Comparison of ENCODE assay signal across 8 cellular contexts in genomic region chr15:89549138-89549537, GRCh38. TPM values are rescaled to one million over a fixed set of nuclear protein-coding genes. Genes with fewer than 3 reads are reported as not detected.
"Had no signal": no experiment of that assay in that cellular context is flagged by ENCODE, and none has a peak within 500 bp of the region (broad histone marks: within the 10 kb centered on the region; RNA-seq: fewer than 3 reads in every experiment).

No MANE protein-coding gene starts in this region.

RNA-seq across cellular contexts. Expression of gene RHCG, which starts 52.8 kb away (rescaled TPM):
- total RNA-seq: OCI-LY7, Peyer's patch, Right ventricle myocardium inferior, Right ventricle myocardium superior, RPMI7951, SJCRH30, SJSA1 had no signal
- polyA plus RNA-seq: SK-N-SH had no signal
